ENCODE assay signal across 18 cellular contexts in genomic region chr7:100600222-100601038, GRCh38. TPM values are rescaled to one million over a fixed set of nuclear protein-coding genes. Genes with fewer than 3 reads are reported as not detected.
DNase-seq lines count a peak whose midpoint lies in the region; ATAC-seq, FAIRE-seq and TF ChIP-seq lines count a peak whose summit lies in the region.
"Had no signal": no experiment of that assay in that cellular context is flagged by ENCODE, and none has a peak within 500 bp of the region (broad histone marks: within the 10 kb centered on the region; RNA-seq: fewer than 3 reads in every experiment).

No MANE protein-coding gene starts in this region.

- FAIRE-seq in A549 (lab: Jason Lieb, UNC) = no peak

- in situ Hi-C loops in brain microvascular endothelial cell (cut with HindIII; ENCODE audit: low pct_ligation_motif_present, low sequenced_read_pairs) = no loop called here

- no peak overlapping the region for H3K9ac ChIP-seq in MM.1S (ENCODE audit: low read length)

- CTCF ChIA-PET in A549 (lab: Yijun Ruan, JAX) = interaction anchor here (0.7 to 3.2 kb wide), 4 partner anchors 13 to 91 kb away, joined by 3 to 20 read pairs (median 4); partner anchors contain the start of genes FBXO24 and LRCH4

- no peak for TF ChIP-seq POLR2A in A549 (IDR thresholded peaks at IDR 0.05; ENCODE audit: low read length)

- H3K9me2 ChIP-seq in MM.1S (replicated peaks; ENCODE audit: insufficient read depth, low read length) = no peaks in the 10 kb centered on the region

- WGBS in A549 (ENCODE audit: missing lambda C conversion rate) = 69% methylated on average over 17 of the region's 18 CpGs

- DNase-seq in A549 (ENCODE audit: low read depth in 1 of 2, low spot score in 1 of 2) (no peak), GM12865 (ENCODE audit: low read depth) (no peak), MM.1S (no peak), brain microvascular endothelial cell (no peak)
- no peak for DNase-seq in activated CD4-positive, alpha-beta T cell treated with anti-CD3 and anti-CD28 coated beads for 48 hours
- no peak for DNase-seq in effector memory CD4-positive, alpha-beta T cell
- DNase-seq in stimulated activated CD4-positive, alpha-beta T cell treated with anti-CD3 and anti-CD28 coated beads, Interleukin-2, amount 100 ng/mL, for 24 hours = no peak
- DNase-seq: activated naive CD8-positive, alpha-beta T cell treated with anti-CD3 and anti-CD28 coated beads, Interleukin-2, amount 10 ng/mL, durations not matched to agents 7 days and 5 days; colonic mucosa; glutamatergic neuron; left cardiac atrium; MV-4-11; NCI-H1694 treated with DMSO at 0.1 percent for 48 hours; NCI-H345; stimulated activated CD4-positive, alpha-beta T cell treated with anti-CD3 and anti-CD28 coated beads, Interleukin-4, amount 100 ng/mL, for 1 hour had no signal

- H3K27ac ChIP-seq in A549 (no peak overlapping the region), MM.1S (ENCODE audit: low read length) (no peak overlapping the region), brain microvascular endothelial cell (no peak overlapping the region)
- H3K27ac ChIP-seq in effector memory CD4-positive, alpha-beta T cell (ENCODE audit: insufficient read depth, low read length, poor library complexity, severe bottlenecking) = no peak overlapping the region
- H3K27ac ChIP-seq: colonic mucosa had no signal

- no peaks in the 10 kb centered on the region for H3F3A ChIP-seq in MM.1S (ENCODE audit: insufficient read depth, low read length)

- TF ChIP-seq CTCF in A549 (IDR thresholded peaks at IDR 0.05) (peak; percentile 16; the same call in 1 of the 3 replicates), GM12865 (IDR thresholded peaks at IDR 0.05; ENCODE audit: insufficient read depth, low read depth, low read length, missing control alignments) (peak; percentile 30), MM.1S (IDR thresholded peaks at IDR 0.05; ENCODE audit: low read length) (peak; percentile 35), brain microvascular endothelial cell (IDR thresholded peaks at IDR 0.05; ENCODE audit: low read depth, low read length, missing control alignments) (peak; percentile 8)

- peaks cover 66% of the 10 kb centered on the region for H3K27me3 ChIP-seq in MM.1S (replicated peaks; ENCODE audit: insufficient read depth, low read length)
- no peaks in the 10 kb centered on the region for H3K27me3 ChIP-seq in brain microvascular endothelial cell (replicated peaks)
- H3K27me3 ChIP-seq in effector memory CD4-positive, alpha-beta T cell (replicated peaks; ENCODE audit: control insufficient read depth, insufficient read depth, low read length, poor library complexity, severe bottlenecking) = no peaks in the 10 kb centered on the region
- H3K27me3 ChIP-seq: colonic mucosa, tibial nerve had no signal

- H3K79me2 ChIP-seq in MM.1S (ENCODE audit: low read length) = no peaks in the 10 kb centered on the region

- H2AFZ ChIP-seq in MM.1S (ENCODE audit: low read length) = no peak overlapping the region

- no peaks in the 10 kb centered on the region for H4K20me1 ChIP-seq in MM.1S (ENCODE audit: insufficient read depth, low read length)

- no peak overlapping the region for H3K4me3 ChIP-seq in A549
- no peak overlapping the region for H3K4me3 ChIP-seq in GM12865 (ENCODE audit: low read depth, low read length)
- no peak overlapping the region for H3K4me3 ChIP-seq in MM.1S (ENCODE audit: low read length)
- no peak overlapping the region for H3K4me3 ChIP-seq in brain microvascular endothelial cell (ENCODE audit: low read depth, low read length)
- no peak overlapping the region for H3K4me3 ChIP-seq in effector memory CD4-positive, alpha-beta T cell (ENCODE audit: insufficient read depth, low read depth, low read length, poor library complexity, severe bottlenecking)
- H3K4me3 ChIP-seq: colonic mucosa, skin epidermis, tibial nerve had no signal

- H3K9me3 ChIP-seq in A549 (no peaks in the 10 kb centered on the region), MM.1S (replicated peaks; ENCODE audit: insufficient read depth, low read length) (no peaks in the 10 kb centered on the region)
- H3K9me3 ChIP-seq in effector memory CD4-positive, alpha-beta T cell (ENCODE audit: control insufficient read depth, low read length) = no peaks in the 10 kb centered on the region
- H3K9me3 ChIP-seq: colonic mucosa, tibial nerve had no signal

- H3K4me1 ChIP-seq in A549 (0 out of 3 replicates have a peak, but pooled peaks cover 4% of the 10 kb centered on the region), MM.1S (ENCODE audit: low read length) (no peaks in the 10 kb centered on the region; the same call in 1 of the 2 replicates)
- H3K4me1 ChIP-seq in effector memory CD4-positive, alpha-beta T cell (ENCODE audit: control insufficient read depth, insufficient read depth, low read length, poor library complexity, severe bottlenecking) = peaks cover 6% of the 10 kb centered on the region

- TF ChIP-seq RAD21 in A549 (conservative IDR thresholded peaks at IDR 0.05 in 1 of 2, IDR thresholded peaks at IDR 0.05 in 1 of 2) = no peak

- ATAC-seq in A549 (0 out of 6 replicates have a peak, but pooled peaks of 1 of the 2 experiments have one; percentile 5), GM18873 (IDR thresholded peaks at IDR 0.05; ENCODE audit: low FRiP score, unreplicated experiment) (no peak)
- ATAC-seq: left cardiac atrium had no signal

- H3K4me2 ChIP-seq in A549 = no peak overlapping the region
- H3K4me2 ChIP-seq in MM.1S (ENCODE audit: low read depth, low read length) = no peak overlapping the region

- H3K36me3 ChIP-seq in MM.1S (replicated peaks; ENCODE audit: insufficient read depth, low read length) = no peaks in the 10 kb centered on the region
- H3K36me3 ChIP-seq in brain microvascular endothelial cell (replicated peaks) = no peaks in the 10 kb centered on the region
- H3K36me3 ChIP-seq in effector memory CD4-positive, alpha-beta T cell (ENCODE audit: control insufficient read depth, insufficient read depth, low read length) = no peaks in the 10 kb centered on the region
- H3K36me3 ChIP-seq: colonic mucosa, tibial nerve had no signal

- no peak for TF ChIP-seq EP300 in A549 (IDR thresholded peaks at IDR 0.05)

- POLR2A ChIA-PET in A549 (lab: Yijun Ruan, JAX) = no interaction called here

TF ChIP-seq in A549, 52 proteins besides CTCF, POLR2A, EP300 and RAD21:
- TF ChIP-seq FOSL2 (IDR thresholded peaks at IDR 0.05) = no peak
- TF ChIP-seq FOSL2 (CRISPR knock-in tag; IDR thresholded peaks at IDR 0.05) = no peak
- no peak for TF ChIP-seq SMC3 (IDR thresholded peaks at IDR 0.05)
- no peak for TF ChIP-seq RFX5 (IDR thresholded peaks at IDR 0.05)
- TF ChIP-seq KDM5A (IDR thresholded peaks at IDR 0.05) = no peak
TF ChIP-seq in A549: peak in this region for 0.

RNA-seq across cellular contexts. Expression of gene PCOLCE, which starts 1.7 kb away (rescaled TPM):
- 1.2 and 1.7 TPM in 2 replicates for polyA plus RNA-seq in A549 (2011; rRNA removed)
- 1.9 and 2.3 TPM in 2 replicates for polyA plus RNA-seq in A549 (2012; cell fraction: cytosol; rRNA removed)
- polyA plus RNA-seq in A549 (2012; cell fraction: nucleus; rRNA removed) = 10.3 and 11.4 TPM in 2 replicates
- polyA plus RNA-seq in A549 (2017; fragmentation: RNase III; extraction: RNeasy Plus Mini Kit Qiagen cat#74134 plus additional on column Dnase treatment) = 5.5 to 9.2 TPM (median 8.2 TPM) in 3 replicates
- 0.91 and 1.3 TPM in 2 replicates for polyA minus RNA-seq in A549 (2011; rRNA and poly(A)+ RNA removed)

RNA-seq across cellular contexts. Expression of gene MOSPD3, which starts 11.9 kb away (rescaled TPM):
- polyA plus RNA-seq in A549 (2011; rRNA removed) (4.6 and 6.1 TPM in 2 replicates), A549 (2017; fragmentation: RNase III; extraction: RNeasy Plus Mini Kit Qiagen cat#74134 plus additional on column Dnase treatment) (10.0 to 15.2 TPM (median 14.8 TPM) in 3 replicates)
- 17.0 and 22.0 TPM in 2 replicates for polyA plus RNA-seq in A549 (2012; cell fraction: cytosol; rRNA removed)
- polyA plus RNA-seq in A549 (2012; cell fraction: nucleus; rRNA removed) = 20.5 and 20.8 TPM in 2 replicates
- polyA minus RNA-seq in A549 (2011; rRNA and poly(A)+ RNA removed) = 1.9 and 3.3 TPM in 2 replicates

RNA-seq across cellular contexts. Expression of gene FBXO24, which starts 14.3 kb away (rescaled TPM):
- polyA plus RNA-seq in A549 (2011; rRNA removed) (0.36 and 0.52 TPM in 2 replicates), A549 (2017; fragmentation: RNase III; extraction: RNeasy Plus Mini Kit Qiagen cat#74134 plus additional on column Dnase treatment) (0.13 to 0.37 TPM (median 0.19 TPM) in 3 replicates)
- 0.57 and 0.65 TPM in 2 replicates for polyA plus RNA-seq in A549 (2012; cell fraction: cytosol; rRNA removed)
- 1.1 and 1.4 TPM in 2 replicates for polyA plus RNA-seq in A549 (2012; cell fraction: nucleus; rRNA removed)
- 1.2 and 1.8 TPM in 2 replicates for polyA minus RNA-seq in A549 (2011; rRNA and poly(A)+ RNA removed)

RNA-seq across cellular contexts. Expression of gene LRCH4, which starts 14.5 kb away (rescaled TPM):
- polyA plus RNA-seq in A549 (2011; rRNA removed) (5.3 and 5.5 TPM in 2 replicates), A549 (2017; fragmentation: RNase III; extraction: RNeasy Plus Mini Kit Qiagen cat#74134 plus additional on column Dnase treatment) (13.7 to 17.1 TPM (median 17.1 TPM) in 3 replicates)
- 9.7 and 12.3 TPM in 2 replicates for polyA plus RNA-seq in A549 (2012; cell fraction: cytosol; rRNA removed)
- polyA plus RNA-seq in A549 (2012; cell fraction: nucleus; rRNA removed) = 65.3 and 90.1 TPM in 2 replicates
- polyA minus RNA-seq in A549 (2011; rRNA and poly(A)+ RNA removed) = 8.9 and 10.5 TPM in 2 replicates

RNA-seq across cellular contexts. Expression of gene SAP25, which starts 26.7 kb away (rescaled TPM):
- 0.19 TPM in 1 of 2 replicates, not detected in the other for polyA plus RNA-seq in A549 (2011; rRNA removed)
- polyA plus RNA-seq in A549 (2012; cell fraction: cytosol; rRNA removed) = 0.36 and 0.73 TPM in 2 replicates
- 6.9 and 7.1 TPM in 2 replicates for polyA plus RNA-seq in A549 (2012; cell fraction: nucleus; rRNA removed)
- 0.24 to 0.37 TPM (median 0.26 TPM) in 3 replicates for polyA plus RNA-seq in A549 (2017; fragmentation: RNase III; extraction: RNeasy Plus Mini Kit Qiagen cat#74134 plus additional on column Dnase treatment)
- not detected in 2 replicates for polyA minus RNA-seq in A549 (2011; rRNA and poly(A)+ RNA removed)
